Comparison of ENCODE assay signal across 11 cellular contexts in genomic region chr1:200262326-200262965, GRCh38.
A peak's percentile ranks its signal among the peaks of the same experiment; 100 is the strongest.
DNase-seq lines count a peak whose midpoint lies in the region; ATAC-seq lines count a peak whose summit lies in the region.
"Had no signal": no experiment of that assay in that cellular context is flagged by ENCODE, and none has a peak within 500 bp of the region (broad histone marks: within the 10 kb centered on the region; RNA-seq: fewer than 3 reads in every experiment).

No MANE protein-coding gene starts in this region.

- H3K27me3 Mint-ChIP-seq in naive thymus-derived CD8-positive, alpha-beta T cell: peaks cover 0 to 7% (median 3%) of the 10 kb centered on the region in 5 donors

- ATAC-seq in GM21526 (IDR thresholded peaks at IDR 0.05; ENCODE audit: low FRiP score, unreplicated experiment) (peak; percentile 82), HG03439 (IDR thresholded peaks at IDR 0.05; ENCODE audit: unreplicated experiment) (peak; percentile 70)
- ATAC-seq in naive thymus-derived CD8-positive, alpha-beta T cell: no peak

- no peaks in the 10 kb centered on the region for H3K9me3 Mint-ChIP-seq in naive thymus-derived CD8-positive, alpha-beta T cell

- no peak overlapping the region for H3K4me3 ChIP-seq in effector memory CD4-positive, alpha-beta T cell (ENCODE audit: insufficient read depth, low read depth, low read length, poor library complexity, severe bottlenecking)
- H3K4me3 ChIP-seq: adrenal gland had no signal

- no peaks in the 10 kb centered on the region for H3K4me1 ChIP-seq in effector memory CD4-positive, alpha-beta T cell (ENCODE audit: control insufficient read depth, insufficient read depth, low read length, poor library complexity, severe bottlenecking)
- H3K4me1 ChIP-seq: adrenal gland had no signal

- H3K36me3 ChIP-seq in effector memory CD4-positive, alpha-beta T cell (ENCODE audit: control insufficient read depth, insufficient read depth, low read length): no peaks in the 10 kb centered on the region
- H3K36me3 ChIP-seq: adrenal gland had no signal

- DNase-seq in DMS53 (lab: John Stamatoyannopoulos, UW): peak; percentile 23
- DNase-seq in DMS53 treated with DMSO at 0.1 percent for 48 hours (lab: John Stamatoyannopoulos, UW; ENCODE audit: unreplicated experiment): no peak
- peak; percentile 27 for DNase-seq in iPS-NIHi11 (ENCODE audit: low spot score)
- DNase-seq in NCI-H187 (lab: John Stamatoyannopoulos, UW): no peak
- no peak for DNase-seq in naive thymus-derived CD8-positive, alpha-beta T cell
- DNase-seq in effector memory CD4-positive, alpha-beta T cell: no peak
- DNase-seq: 8988T, adrenal gland, NCI-H1105 had no signal

- no peak overlapping the region for H3K27ac ChIP-seq in effector memory CD4-positive, alpha-beta T cell (ENCODE audit: insufficient read depth, low read length, poor library complexity, severe bottlenecking)
- H3K27ac ChIP-seq: adrenal gland had no signal

- H3K27me3 ChIP-seq in effector memory CD4-positive, alpha-beta T cell (replicated peaks; ENCODE audit: control insufficient read depth, insufficient read depth, low read length, poor library complexity, severe bottlenecking): no peaks in the 10 kb centered on the region
- H3K27me3 ChIP-seq: adrenal gland had no signal

- H3K4me3 Mint-ChIP-seq in naive thymus-derived CD8-positive, alpha-beta T cell: no peak overlapping the region

- H3K4me1 Mint-ChIP-seq in naive thymus-derived CD8-positive, alpha-beta T cell: no peaks in the 10 kb centered on the region

- POLR2A ChIA-PET in naive thymus-derived CD8-positive, alpha-beta T cell (lab: Charles Lee): no interaction called here

- H3K36me3 Mint-ChIP-seq in naive thymus-derived CD8-positive, alpha-beta T cell: peaks cover 0 to 4% (median 0%) of the 10 kb centered on the region in 3 donors

- no peak overlapping the region for H3K27ac Mint-ChIP-seq in naive thymus-derived CD8-positive, alpha-beta T cell

- H3K9me3 ChIP-seq in effector memory CD4-positive, alpha-beta T cell (ENCODE audit: control insufficient read depth, low read length): no peaks in the 10 kb centered on the region
- H3K9me3 ChIP-seq: adrenal gland had no signal

Comparison
In these comparisons a context has a peak if more than half of its experiments do, and no peak if none do; other contexts are left out.
1. DNase-seq: peak in DMS53 (single experiment) and iPS-NIHi11 (single experiment); none in DMS53 treated with DMSO at 0.1 percent for 48 hours (single experiment), NCI-H187 (0 of 2), naive thymus-derived CD8-positive, alpha-beta T cell (0 of 10) and effector memory CD4-positive, alpha-beta T cell (0 of 3).
2. ATAC-seq: peak in GM21526 (single experiment) and HG03439 (single experiment); none in naive thymus-derived CD8-positive, alpha-beta T cell (0 of 2).